1 cellular context compared by ENCODE assay signal in the genomic region with DNA sequence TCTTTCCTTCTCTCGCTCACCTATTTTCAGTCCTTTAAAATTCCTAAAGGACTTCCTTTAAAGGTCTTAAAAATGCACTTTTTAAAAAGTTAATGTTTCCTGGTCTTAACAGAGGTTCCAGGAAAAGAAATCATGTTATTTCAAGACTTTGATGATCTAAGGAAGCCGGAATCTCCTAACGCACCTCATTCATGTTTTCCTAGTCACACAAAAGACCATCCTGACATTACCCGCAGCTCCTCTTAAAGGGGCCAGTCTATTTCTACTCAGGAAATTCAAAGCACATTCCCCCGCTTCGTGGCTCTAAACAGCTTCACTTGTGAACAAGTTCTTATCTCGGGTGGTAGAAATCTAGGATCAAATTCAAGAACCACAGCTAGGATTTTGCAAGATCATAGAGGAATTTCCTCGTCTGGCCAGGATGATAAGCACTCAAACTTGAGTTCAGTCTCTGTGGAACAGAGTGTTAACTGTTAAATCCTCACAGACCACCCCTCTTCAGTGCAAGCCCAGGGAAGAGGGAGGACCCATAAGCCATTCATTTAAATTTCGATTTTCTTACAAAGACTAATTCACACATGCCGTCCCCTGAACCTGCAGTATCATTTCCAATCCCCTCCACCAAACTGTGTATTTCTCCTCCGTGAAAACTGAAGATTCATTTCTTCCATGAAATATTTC.
TF ChIP-seq lines count a peak whose summit lies in the region.

No MANE protein-coding gene starts in this region.

TF ChIP-seq in A549, 52 proteins besides CTCF, POLR2A, EP300 and RAD21:
- TF ChIP-seq RARB (CRISPR knock-in tag; IDR thresholded peaks at IDR 0.05) (no peak), NFE2L2 (conservative IDR thresholded peaks at IDR 0.05; ENCODE audit: low read length) (no peak)
- TF ChIP-seq, protein P1, sequence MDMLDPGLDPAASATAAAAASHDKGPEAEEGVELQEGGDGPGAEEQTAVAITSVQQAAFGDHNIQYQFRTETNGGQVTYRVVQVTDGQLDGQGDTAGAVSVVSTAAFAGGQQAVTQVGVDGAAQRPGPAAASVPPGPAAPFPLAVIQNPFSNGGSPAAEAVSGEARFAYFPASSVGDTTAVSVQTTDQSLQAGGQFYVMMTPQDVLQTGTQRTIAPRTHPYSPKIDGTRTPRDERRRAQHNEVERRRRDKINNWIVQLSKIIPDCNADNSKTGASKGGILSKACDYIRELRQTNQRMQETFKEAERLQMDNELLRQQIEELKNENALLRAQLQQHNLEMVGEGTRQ (IDR thresholded peaks at IDR 0.05): no peak
